ENCODE assay signal across 9 cellular contexts in genomic region chr10:133224076-133224475, GRCh38. TPM values are rescaled to one million over a fixed set of nuclear protein-coding genes. Genes with fewer than 3 reads are reported as not detected.
"Had no signal": no experiment of that assay in that cellular context is flagged by ENCODE, and none has a peak within 500 bp of the region (broad histone marks: within the 10 kb centered on the region; RNA-seq: fewer than 3 reads in every experiment).

No MANE protein-coding gene starts in this region.

- H2AFZ ChIP-seq: GM23248 had no signal

- H3K4me3 Mint-ChIP-seq: IgD-negative memory B cell had no signal

- H3K4me3 ChIP-seq: GM23248 had no signal

- H3K9ac ChIP-seq: GM23248 had no signal

- H3K27ac Mint-ChIP-seq: IgD-negative memory B cell had no signal

- H3K27ac ChIP-seq: GM23248, HL-60 had no signal

- DNase-seq: GM23248, GOT3, H7, HCEC 1CT had no signal

- H3K36me3 Mint-ChIP-seq: IgD-negative memory B cell had no signal

RNA-seq across cellular contexts. Expression of gene UTF1, which starts 5.9 kb away (rescaled TPM):
- total RNA-seq: GM23248, H4, HepG2, HT1080 had no signal
- polyA plus RNA-seq: GM23248, HepG2, IgD-negative memory B cell had no signal

RNA-seq across cellular contexts. Expression of gene VENTX, which starts 13.6 kb away (rescaled TPM):
- total RNA-seq: GM23248, H4, HepG2 had no signal
- polyA plus RNA-seq: GM23248, HepG2, IgD-negative memory B cell had no signal

RNA-seq across cellular contexts. Expression of gene ADAM8, which starts 52.6 kb away (rescaled TPM):
- polyA plus RNA-seq: GM23248 had no signal
